28 cellular contexts compared by ENCODE assay signal in genomic region chr18:80258640-80259039, GRCh38. TPM values are rescaled to one million over a fixed set of nuclear protein-coding genes. Genes with fewer than 3 reads are reported as not detected.
"Had no signal": no experiment of that assay in that cellular context is flagged by ENCODE, and none has a peak within 500 bp of the region (broad histone marks: within the 10 kb centered on the region; RNA-seq: fewer than 3 reads in every experiment).

No MANE protein-coding gene starts in this region.

- H3K27me3 ChIP-seq: SJSA1 had no signal

- DNase-seq: activated B cell treated with CpG ODN at 0.5 μM for 24 hours; activated CD4-positive, alpha-beta T cell treated with anti-CD3 and anti-CD28 coated beads for 1 hour; activated CD4-positive, alpha-beta T cell treated with anti-CD3 and anti-CD28 coated beads, Interleukin-2, amount 10 ng/mL, durations not matched to agents 24 days and 14 days; activated CD4-positive, alpha-beta T cell treated with anti-CD3 and anti-CD28 coated beads, Interleukin-2, amount 50 U/mL, for 48 hours; activated gamma-delta T cell; activated naive CD4-positive, alpha-beta T cell treated with anti-CD3 and anti-CD28 coated beads for 36 hours; activated T-cell treated with anti-CD3 and anti-CD28 coated beads for 4 hours; amygdala; caudate nucleus; Karpas-422; MM.1S; NCI-H1105 treated with DMSO at 0.1 percent for 48 hours; NCI-H1436 treated with DMSO at 0.1 percent for 48 hours; NCI-H187; NCI-H2081; NCI-H510A treated with DMSO at 0.1 percent for 48 hours; NCI-H69; NK-92 treated with Interleukin-12 subunit alpha and Interleukin-12 subunit beta, amount 100 ng/mL, for 24 hours; OCI-M1; T-cell; T-helper 2 cell; T1000 had no signal

- H3K4me3 ChIP-seq: K562, SJSA1 had no signal

- FAIRE-seq: TTC549 had no signal

- ATAC-seq: activated T-helper 17 cell treated with anti-CD3 and anti-CD28 coated beads, Interleukin-2, amount 50 U/mL, for 72 hours; K562; Panc1; Right ventricle myocardium inferior; T-cell had no signal

- H3K9me3 ChIP-seq: SJSA1 had no signal

- H3K4me1 ChIP-seq: SJSA1 had no signal

- H3K27ac ChIP-seq: SJSA1 had no signal

- H3K36me3 ChIP-seq: SJSA1 had no signal

RNA-seq across cellular contexts. Expression of gene PARD6G, which starts 11.3 kb away (rescaled TPM):
- total RNA-seq: activated B cell treated with CpG ODN at 0.5 μM for 24 hours had no signal
